8 cellular contexts compared by ENCODE assay signal in the genomic region with DNA sequence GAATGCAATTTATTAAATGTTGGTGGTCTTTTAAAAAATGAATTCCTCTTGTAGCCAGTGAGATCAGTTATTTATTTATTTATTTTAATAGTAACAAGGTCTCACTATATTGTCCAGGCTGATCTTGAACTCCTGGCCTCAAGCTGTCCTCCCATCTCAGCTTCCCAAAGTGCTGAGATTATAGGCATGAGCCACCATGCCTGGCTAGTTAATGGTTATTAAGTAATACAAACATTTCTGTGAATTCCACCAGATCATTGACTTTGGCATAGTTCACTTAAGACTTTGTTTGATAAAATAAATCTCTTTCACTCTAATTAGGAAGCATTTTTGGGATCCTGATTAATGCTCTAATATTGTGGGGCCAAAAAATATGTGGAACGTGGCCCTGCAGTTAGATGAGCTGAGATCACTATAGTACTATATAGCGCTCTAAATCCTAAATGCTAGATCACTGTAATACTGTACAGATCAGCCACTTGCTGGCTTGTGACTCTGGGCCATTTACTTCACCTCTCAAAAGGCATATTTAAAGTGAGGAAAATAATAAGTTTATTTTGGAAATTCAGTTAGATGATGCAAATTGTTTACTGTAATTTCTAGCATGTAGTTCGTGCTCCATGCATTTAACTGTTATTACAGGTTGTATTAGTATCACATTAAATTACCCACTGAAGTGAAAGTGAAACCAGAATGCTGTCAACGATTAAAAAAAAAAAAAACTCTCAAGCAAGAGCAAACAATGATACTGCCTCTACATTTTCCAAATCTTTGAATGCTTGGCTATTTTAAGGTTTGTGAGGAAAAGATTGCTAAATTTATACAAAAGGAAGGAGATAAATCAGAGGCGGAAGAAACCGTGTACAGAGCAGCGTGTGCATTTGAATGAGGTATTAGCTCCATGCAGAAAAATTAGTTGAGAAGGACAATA. TPM values are rescaled to one million over a fixed set of nuclear protein-coding genes. Genes with fewer than 3 reads are reported as not detected.
A peak's percentile ranks its signal among the peaks of the same experiment; 100 is the strongest.
DNase-seq lines count a peak whose midpoint lies in the region; ATAC-seq and TF ChIP-seq lines count a peak whose summit lies in the region.

No MANE protein-coding gene starts in this region.

- no peaks in the 10 kb centered on the region for H3K9me3 Mint-ChIP-seq in CD4-positive, alpha-beta memory T cell

- H3K9me3 ChIP-seq in CD4-positive, alpha-beta memory T cell (ENCODE audit: control insufficient read depth in 1 of 2, low read length in 2 of 2): no peaks in the 10 kb centered on the region
- H3K9me3 ChIP-seq in Loucy (ENCODE audit: insufficient read depth, low read depth, low read length) (no peaks in the 10 kb centered on the region), breast epithelium (no peaks in the 10 kb centered on the region), muscle layer of duodenum (ENCODE audit: control insufficient read depth in 1 of 2, low read length in 2 of 2) (no peaks in the 10 kb centered on the region)

- peak overlapping the region; percentile 76 for H3K4me2 ChIP-seq in Loucy (ENCODE audit: low read depth, low read length, poor library complexity, severe bottlenecking)

- no peaks in the 10 kb centered on the region for H3K79me2 ChIP-seq in Loucy (ENCODE audit: insufficient read depth, low read length)

- peaks cover 0 to 2% of the 10 kb centered on the region in 2 donors for H3K36me3 Mint-ChIP-seq in CD4-positive, alpha-beta memory T cell

- H3K9me2 ChIP-seq in Loucy (replicated peaks; ENCODE audit: low read depth, low read length): no peaks in the 10 kb centered on the region

- peak overlapping the region; percentile 14 to 46 for H3K4me3 ChIP-seq in CD4-positive, alpha-beta memory T cell (ENCODE audit: low read length in 2 of 2)
- H3K4me3 ChIP-seq in Loucy (ENCODE audit: low read length, poor library complexity, severe bottlenecking): peak overlapping the region; percentile 77
- H3K4me3 ChIP-seq in breast epithelium: peak overlapping the region; percentile 34 to 60 (median 47)
- H3K4me3 ChIP-seq in muscle layer of duodenum (ENCODE audit: low read depth in 1 of 2, low read length in 2 of 2): peak overlapping the region; percentile 69 to 74

- H2AFZ ChIP-seq in Loucy (ENCODE audit: low read length): peak overlapping the region; percentile 98

- peak in 3 of 5 donors; percentile 45 to 54 (median 52) for DNase-seq in CD4-positive, alpha-beta memory T cell
- DNase-seq in breast epithelium (ENCODE audit: low spot score in 2 of 2) (no peak), amygdala (lab: John Stamatoyannopoulos, UW) (no peak), SHP77 treated with DMSO at 0.1 percent for 48 hours (lab: John Stamatoyannopoulos, UW) (no peak)

- H3K27me3 ChIP-seq in CD4-positive, alpha-beta memory T cell (ENCODE audit: insufficient read depth, low read length): no peaks in the 10 kb centered on the region
- H3K27me3 ChIP-seq in Loucy (ENCODE audit: insufficient read depth, low read length, poor library complexity, severe bottlenecking): no peaks in the 10 kb centered on the region
- H3K27me3 ChIP-seq in breast epithelium: no peaks in the 10 kb centered on the region
- H3K27me3 ChIP-seq in muscle layer of duodenum (ENCODE audit: low read depth, low read length): no peaks in the 10 kb centered on the region

- no peaks in the 10 kb centered on the region for H4K20me1 ChIP-seq in Loucy (ENCODE audit: insufficient read depth, low read length, poor library complexity, severe bottlenecking)

- no peaks in the 10 kb centered on the region for H3K36me3 ChIP-seq in CD4-positive, alpha-beta memory T cell (ENCODE audit: insufficient read depth, low read length)
- H3K36me3 ChIP-seq in Loucy (ENCODE audit: insufficient read depth, low read length) (no peaks in the 10 kb centered on the region), breast epithelium (no peaks in the 10 kb centered on the region), muscle layer of duodenum (ENCODE audit: control insufficient read depth in 1 of 2, insufficient read depth in 2 of 2, low read length in 2 of 2) (peaks cover 0 to 5% of the 10 kb centered on the region in 2 donors)

- no peak for TF ChIP-seq CTCF in Loucy (conservative IDR thresholded peaks at IDR 0.05; ENCODE audit: low read length)
- no peak for TF ChIP-seq CTCF in breast epithelium (IDR thresholded peaks at IDR 0.05)

- no peak for ATAC-seq in HG02798 (IDR thresholded peaks at IDR 0.05; ENCODE audit: poor library complexity, unreplicated experiment)
- ATAC-seq in HG02678 (IDR thresholded peaks at IDR 0.05; ENCODE audit: unreplicated experiment): no peak

- peak overlapping the region; percentile 59 for H3K27ac ChIP-seq in CD4-positive, alpha-beta memory T cell (ENCODE audit: low read depth, low read length)
- H3K27ac ChIP-seq in breast epithelium (peak overlapping the region; percentile 22 to 68), muscle layer of duodenum (ENCODE audit: low read length) (peak overlapping the region; percentile 76)

- H3K9ac ChIP-seq in Loucy (ENCODE audit: low read depth, low read length, poor library complexity, severe bottlenecking): peak overlapping the region; percentile 71

- H3K27ac Mint-ChIP-seq in CD4-positive, alpha-beta memory T cell: peak overlapping the region; percentile 83 to 98 (median 98)

- H3F3A ChIP-seq in Loucy (ENCODE audit: low read depth): no peaks in the 10 kb centered on the region

- POLR2A ChIA-PET in CD4-positive, alpha-beta memory T cell (lab: Charles Lee; ENCODE audit: partially characterized antibody): interaction anchor here (1.0 to 5.4 kb wide), 5 partner anchors 8 to 93 kb away, joined by 3 to 54 read pairs (median 3); partner anchors contain the start of gene FAS

- H3K4me3 Mint-ChIP-seq in CD4-positive, alpha-beta memory T cell: peak overlapping the region; percentile 91 to 100 (median 97)

- peaks cover 19% of the 10 kb centered on the region for H3K4me1 ChIP-seq in CD4-positive, alpha-beta memory T cell (ENCODE audit: insufficient read depth, low read length)
- peaks cover 12% of the 10 kb centered on the region for H3K4me1 ChIP-seq in Loucy (ENCODE audit: insufficient read depth, low read length, poor library complexity, severe bottlenecking)
- H3K4me1 ChIP-seq in breast epithelium: peaks cover 0 to 4% of the 10 kb centered on the region in 2 donors
- H3K4me1 ChIP-seq in muscle layer of duodenum (ENCODE audit: control insufficient read depth in 1 of 2, insufficient read depth in 2 of 2, low read length in 2 of 2): peaks cover 0 to 14% of the 10 kb centered on the region in 2 donors

- TF ChIP-seq POLR2A in breast epithelium (IDR thresholded peaks at IDR 0.05): no peak

- no peaks in the 10 kb centered on the region for H3K27me3 Mint-ChIP-seq in CD4-positive, alpha-beta memory T cell

- intact Hi-C loops in CD4-positive, alpha-beta memory T cell (cut with micrococcal nuclease): loop anchor here (1.0 kb wide), 1 partner anchor 16 kb away; the partner anchor contains the start of gene FAS
- intact Hi-C loops in breast epithelium (cut with DNase I; ENCODE audit: low total_unique reads): no loop called here

- CTCF ChIA-PET in CD4-positive, alpha-beta memory T cell (lab: Charles Lee; ENCODE audit: partially characterized antibody): interaction anchor here (1.0 to 4.5 kb wide), 7 partner anchors 12 to 55 kb away, joined by 3 to 22 read pairs (median 3); partner anchors contain the start of gene FAS

- peaks cover 15 to 30% (median 19%) of the 10 kb centered on the region in 4 donors for H3K4me1 Mint-ChIP-seq in CD4-positive, alpha-beta memory T cell

RNA-seq across cellular contexts. Expression of gene FAS, which starts 15.9 kb away (rescaled TPM):
- total RNA-seq in CD4-positive, alpha-beta memory T cell: 10 to 100 TPM; 42.4 to 44.2 TPM
- 10 to 100 TPM; 50.6 to 80.6 TPM for polyA plus RNA-seq in CD4-positive, alpha-beta memory T cell
- 10 to 100 TPM; 26.9 to 51.5 (median 47.3) TPM for total RNA-seq in breast epithelium

RNA-seq across cellular contexts. Expression of gene ACTA2, which starts 22.1 kb away (rescaled TPM):
- 10 to 100 TPM in 1 of 2 experiments, 1 to 10 TPM in 1; 9.1 to 13.2 TPM for total RNA-seq in CD4-positive, alpha-beta memory T cell
- polyA plus RNA-seq in CD4-positive, alpha-beta memory T cell: 10 to 100 TPM; 10.6 to 12.5 TPM
- 1,000 to 10,000 TPM in 2 of 3 donors, 10 to 100 TPM in 1; 87.9 to 1,054 (median 1,036) TPM for total RNA-seq in breast epithelium

Comparison
In these comparisons a context has a peak if more than half of its experiments do, and no peak if none do; other contexts are left out.
1. DNase-seq: peak in CD4-positive, alpha-beta memory T cell (3 of 5); none in breast epithelium (0 of 2), amygdala (0 of 56) and SHP77 treated with DMSO at 0.1 percent for 48 hours (single experiment).
2. RNA of gene ACTA2, which starts 22.1 kb away (total RNA-seq): 87.9 to 1,054 TPM in breast epithelium; 9.1 to 13.2 TPM in CD4-positive, alpha-beta memory T cell; every median in the first group is over 4 times any median in the second.
3. Peak in every context shown above with its lines, with median percentiles within 50 percentile points of each other: H3K27ac ChIP-seq and H3K4me3 ChIP-seq.